27 cellular contexts compared by ENCODE assay signal in the genomic region with DNA sequence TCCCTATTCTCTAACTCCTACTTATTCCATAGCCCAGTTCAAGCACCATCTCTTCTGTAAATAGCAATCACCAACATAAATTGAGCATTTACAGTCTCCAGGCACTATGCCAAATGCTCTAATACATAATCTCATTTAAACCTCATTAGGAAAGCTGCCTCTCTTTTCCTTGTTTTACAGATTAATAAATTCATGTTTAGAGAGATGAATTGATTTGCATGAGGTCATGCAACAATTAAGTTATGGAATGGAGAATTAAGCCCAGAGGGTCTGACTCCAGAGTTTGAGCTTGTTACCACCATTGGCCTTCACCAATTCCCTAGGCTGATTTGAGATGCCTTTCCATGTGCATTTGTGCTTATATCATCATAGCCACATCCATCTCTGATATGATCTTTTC.
"Had no signal": no experiment of that assay in that cellular context is flagged by ENCODE, and none has a peak within 500 bp of the region (broad histone marks: within the 10 kb centered on the region; RNA-seq: fewer than 3 reads in every experiment).

No MANE protein-coding gene starts in this region.

- ATAC-seq: effector memory CD8-positive, alpha-beta T cell; heart right ventricle; left ventricle myocardium superior; lower lobe of right lung; naive thymus-derived CD8-positive, alpha-beta T cell; psoas muscle; right cardiac atrium; stimulated activated memory B cell treated with anti-CD40 and anti-IgM and Interleukin-4, amounts not matched to agents 10 μg/mL and 1 μg/mL and 100 μg/mL, for 72 hours; stimulated activated naive CD8-positive, alpha-beta T cell treated with anti-CD3 and anti-CD28 coated beads, Interleukin-15, Interleukin-2, amounts not matched to agents 100 U/mL and 50 U/mL, for 24 hours had no signal

- H3K27ac ChIP-seq: esophagus squamous epithelium, heart right ventricle, lower lobe of right lung, ovary, psoas muscle, skin epidermis, spleen, testis, tibial artery had no signal

- H3K9me3 ChIP-seq: esophagus squamous epithelium, heart right ventricle, lower lobe of right lung, ovary, psoas muscle, spleen, testis, tibial artery had no signal

- H3K36me3 Mint-ChIP-seq: type B pancreatic cell had no signal

- H3K9me3 Mint-ChIP-seq: effector memory CD8-positive, alpha-beta T cell; naive thymus-derived CD8-positive, alpha-beta T cell; nephron progenitor cell; stimulated activated memory B cell treated with anti-CD40 and anti-IgM and Interleukin-4, amounts not matched to agents 10 μg/mL and 1 μg/mL and 100 μg/mL, for 72 hours; type B pancreatic cell had no signal

- H3K27me3 Mint-ChIP-seq: effector memory CD8-positive, alpha-beta T cell; stimulated activated memory B cell treated with anti-CD40 and anti-IgM and Interleukin-4, amounts not matched to agents 10 μg/mL and 1 μg/mL and 100 μg/mL, for 72 hours; type B pancreatic cell had no signal

- H3K36me3 ChIP-seq: esophagus squamous epithelium, ovary had no signal

- H3K4me1 Mint-ChIP-seq: nephron progenitor cell; stimulated activated memory B cell treated with anti-CD40 and anti-IgM and Interleukin-4, amounts not matched to agents 10 μg/mL and 1 μg/mL and 100 μg/mL, for 72 hours had no signal

- DNase-seq: cortex of kidney; effector memory CD8-positive, alpha-beta T cell; esophagus squamous epithelium; foreskin melanocyte; glutamatergic neuron; heart right ventricle; hippocampal formation; islet precursor cell; kidney glomerular epithelial cell; left ventricle myocardium superior; lower lobe of right lung; naive thymus-derived CD8-positive, alpha-beta T cell; nephron progenitor cell; occipital lobe; ovary; posterior cingulate gyrus; psoas muscle; right cardiac atrium; spleen; stimulated activated CD4-positive, alpha-beta T cell treated with anti-CD3 and anti-CD28 coated beads, Interleukin-4, amount 100 ng/mL, for 4 hours; stimulated activated naive CD8-positive, alpha-beta T cell treated with anti-CD3 and anti-CD28 coated beads, Interleukin-15, Interleukin-2, amounts not matched to agents 100 U/mL and 50 U/mL, for 24 hours; substantia nigra; testis; tibial artery had no signal

- H3K27ac Mint-ChIP-seq: effector memory CD8-positive, alpha-beta T cell; naive thymus-derived CD8-positive, alpha-beta T cell; nephron progenitor cell; stimulated activated memory B cell treated with anti-CD40 and anti-IgM and Interleukin-4, amounts not matched to agents 10 μg/mL and 1 μg/mL and 100 μg/mL, for 72 hours; type B pancreatic cell had no signal

- H3K4me3 ChIP-seq: esophagus squamous epithelium, heart right ventricle, lower lobe of right lung, ovary, psoas muscle, skin epidermis, spleen, testis, tibial artery had no signal

- H3K27me3 ChIP-seq: esophagus squamous epithelium, heart right ventricle, ovary, spleen, testis, tibial artery had no signal

- H3K4me3 Mint-ChIP-seq: effector memory CD8-positive, alpha-beta T cell; naive thymus-derived CD8-positive, alpha-beta T cell; nephron progenitor cell; stimulated activated memory B cell treated with anti-CD40 and anti-IgM and Interleukin-4, amounts not matched to agents 10 μg/mL and 1 μg/mL and 100 μg/mL, for 72 hours; type B pancreatic cell had no signal

- H3K4me1 ChIP-seq: esophagus squamous epithelium, heart right ventricle, lower lobe of right lung, psoas muscle, spleen, testis, tibial artery had no signal
